In the genomic region with DNA sequence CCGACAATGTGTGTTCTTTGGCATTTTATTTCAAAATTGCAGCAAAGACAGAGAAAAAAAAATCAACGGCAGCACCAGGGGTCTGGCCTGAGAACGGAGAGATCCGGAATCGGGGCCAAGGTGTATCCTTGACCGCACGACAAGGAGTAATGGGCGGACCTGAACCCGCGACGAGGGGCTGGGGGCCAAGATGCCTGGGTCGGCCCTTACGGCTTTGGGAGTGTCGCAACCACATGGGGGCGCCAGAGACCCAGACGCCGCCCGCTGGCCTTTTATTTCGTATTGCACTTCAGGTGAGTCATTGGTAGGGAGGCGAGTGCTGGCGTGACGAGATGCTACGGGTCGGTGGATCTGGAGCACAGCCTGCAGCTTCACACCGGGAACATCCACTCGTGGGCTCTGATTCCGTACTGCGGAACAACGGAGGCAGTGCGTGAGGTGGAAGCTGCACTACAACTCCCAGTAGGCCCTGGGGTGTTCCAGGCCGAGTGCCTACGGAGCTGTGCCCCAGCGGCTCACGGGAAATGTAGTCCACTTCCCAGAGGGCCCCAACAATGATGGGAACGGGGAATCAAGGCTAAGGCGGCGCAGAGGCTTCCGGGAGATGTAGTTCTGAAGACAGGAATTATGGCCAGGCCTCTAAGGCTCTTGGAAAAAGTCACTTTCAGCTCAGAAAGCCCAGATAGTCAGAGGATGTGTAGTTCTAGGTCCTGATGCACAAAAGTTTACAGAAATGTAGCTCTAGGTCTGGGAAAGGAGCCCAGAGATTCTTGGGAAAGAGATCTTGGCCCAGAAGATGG, we compare ENCODE assay signal across 8 cellular contexts. TPM values are rescaled to one million over a fixed set of nuclear protein-coding genes. Genes with fewer than 3 reads are reported as not detected.
DNase-seq lines count a peak whose midpoint lies in the region; ATAC-seq and TF ChIP-seq lines count a peak whose summit lies in the region.

No MANE protein-coding gene starts in this region.

- peak overlapping the region; percentile 66 for H3K4me3 ChIP-seq in choroid plexus epithelial cell (ENCODE audit: low read depth, low read length)

- H3K36me3 Mint-ChIP-seq in activated CD4-positive, alpha-beta T cell treated with anti-CD3 and anti-CD28 coated beads for 36 hours (ENCODE audit: low read depth), result peaks cover 4% of the 10 kb centered on the region

- in situ Hi-C loops in GM18951 (cut with MboI; ENCODE audit: low sequenced_read_pairs, unreplicated experiment), result no loop called here

- CTCF ChIA-PET in activated CD4-positive, alpha-beta T cell treated with anti-CD3 and anti-CD28 coated beads for 36 hours (lab: Charles Lee), result interaction anchor here (0.6 to 3.5 kb wide), 39 partner anchors 10 to 432 kb away, joined by 3 to 44 read pairs (median 5); a partner anchor contains a TSS

- peak; percentile 77 for ATAC-seq in HG03342 (IDR thresholded peaks at IDR 0.05; ENCODE audit: unreplicated experiment)
- peak; percentile 99 for ATAC-seq in activated CD4-positive, alpha-beta T cell treated with anti-CD3 and anti-CD28 coated beads for 36 hours

- no peaks in the 10 kb centered on the region for H3K9me3 Mint-ChIP-seq in activated CD4-positive, alpha-beta T cell treated with anti-CD3 and anti-CD28 coated beads for 36 hours (ENCODE audit: low read depth)

- H3K27ac Mint-ChIP-seq in activated CD4-positive, alpha-beta T cell treated with anti-CD3 and anti-CD28 coated beads for 36 hours, result peak overlapping the region; percentile 82

- intact Hi-C loops in activated CD4-positive, alpha-beta T cell treated with anti-CD3 and anti-CD28 coated beads for 36 hours (cut with DNase I, micrococcal nuclease), result loop anchor here (1.0 kb wide), 11 partner anchors 16 to 176 kb away; a partner anchor contains a TSS

- POLR2A ChIA-PET in activated CD4-positive, alpha-beta T cell treated with anti-CD3 and anti-CD28 coated beads for 36 hours (lab: Charles Lee), result interaction anchor here (0.7 to 1.1 kb wide), 3 partner anchors 12 to 173 kb away, joined by 3 to 4 read pairs (median 4); no protein-coding TSS in a partner anchor

- peak; percentile 92 for TF ChIP-seq CTCF in choroid plexus epithelial cell (conservative IDR thresholded peaks at IDR 0.05; ENCODE audit: low read depth, low read length)

- peaks cover 7% of the 10 kb centered on the region for H3K4me1 Mint-ChIP-seq in activated CD4-positive, alpha-beta T cell treated with anti-CD3 and anti-CD28 coated beads for 36 hours

- TF ChIP-seq POLR2A in GM18951 (IDR thresholded peaks at IDR 0.05; ENCODE audit: extremely low read depth, insufficient read depth, insufficient read length), result peak; percentile 44

- H3K4me3 Mint-ChIP-seq in activated CD4-positive, alpha-beta T cell treated with anti-CD3 and anti-CD28 coated beads for 36 hours, result peak overlapping the region; percentile 70

- DNase-seq in AG08395 (ENCODE audit: low spot score), result peak; percentile 94
- peak; percentile 86 for DNase-seq in NCI-H510A (lab: John Stamatoyannopoulos, UW)
- peak; percentile 91 for DNase-seq in activated CD4-positive, alpha-beta T cell treated with anti-CD3 and anti-CD28 coated beads for 36 hours
- peak; percentile 97 for DNase-seq in choroid plexus epithelial cell (ENCODE audit: low read depth)
- DNase-seq in kidney tubule cell (ENCODE audit: low spot score), result peak; percentile 93
- peak; percentile 75 to 77 for DNase-seq in stimulated activated CD4-positive, alpha-beta T cell treated with anti-CD3 and anti-CD28 coated beads, Interleukin-15, amount 100 ng/mL, for 48 hours (ENCODE audit: low read depth in 2 of 2)

- no peaks in the 10 kb centered on the region for H3K27me3 Mint-ChIP-seq in activated CD4-positive, alpha-beta T cell treated with anti-CD3 and anti-CD28 coated beads for 36 hours

RNA-seq across cellular contexts. Expression of a gene that starts 15.6 kb away (rescaled TPM):
- total RNA-seq in activated CD4-positive, alpha-beta T cell treated with anti-CD3 and anti-CD28 coated beads for 36 hours, result 10 to 100 TPM; 65.9 to 70.3 TPM

RNA-seq across cellular contexts. Expression of a gene that starts 39.9 kb away (rescaled TPM):
- total RNA-seq in activated CD4-positive, alpha-beta T cell treated with anti-CD3 and anti-CD28 coated beads for 36 hours, result not detected

RNA-seq across cellular contexts. Expression of a gene that starts 41.0 kb away (rescaled TPM):
- under 1 TPM; 0.21 to 0.83 TPM for total RNA-seq in activated CD4-positive, alpha-beta T cell treated with anti-CD3 and anti-CD28 coated beads for 36 hours

RNA-seq across cellular contexts. Expression of a gene that starts 42.8 kb away (rescaled TPM):
- under 1 TPM; 0.23 to 0.32 TPM for total RNA-seq in activated CD4-positive, alpha-beta T cell treated with anti-CD3 and anti-CD28 coated beads for 36 hours

RNA-seq across cellular contexts. Expression of a gene that starts 48.5 kb away (rescaled TPM):
- total RNA-seq in activated CD4-positive, alpha-beta T cell treated with anti-CD3 and anti-CD28 coated beads for 36 hours, result not detected

Comparison
In these comparisons a context has a peak if more than half of its experiments do, and no peak if none do; other contexts are left out.
1. Peak in every context shown above with its lines: DNase-seq, ATAC-seq and H3K4me3 ChIP-seq.